1 cellular context compared by ENCODE assay signal in genomic region chr11:124752471-124753100, GRCh38.
A peak's percentile ranks its signal among the peaks of the same experiment; 100 is the strongest.
TF ChIP-seq lines count a peak whose summit lies in the region.

No MANE protein-coding gene starts in this region.

TF ChIP-seq in K562, 482 proteins besides CTCF, POLR2A, EP300 and RAD21:
- no peak for TF ChIP-seq KLF6 (CRISPR knock-in tag; IDR thresholded peaks at IDR 0.05; ENCODE audit: borderline replicate concordance)
- TF ChIP-seq USF1 (CRISPR knock-in tag; IDR thresholded peaks at IDR 0.05) = 0 out of 2 replicates have a peak, but pooled peaks have one; percentile 10
- TF ChIP-seq USF2 (CRISPR knock-in tag; IDR thresholded peaks at IDR 0.05) = peak; percentile 60
